Comparison of ENCODE assay signal across 14 cellular contexts in genomic region chr5:6279607-6280006, GRCh38.
"Had no signal": no experiment of that assay in that cellular context is flagged by ENCODE, and none has a peak within 500 bp of the region (broad histone marks: within the 10 kb centered on the region; RNA-seq: fewer than 3 reads in every experiment).

No MANE protein-coding gene starts in this region.

- ATAC-seq: activated naive CD8-positive, alpha-beta T cell treated with anti-CD3 and anti-CD28 coated beads, Interleukin-2, amount 50 U/mL, for 24 hours; activated T-helper 17 cell treated with anti-CD3 and anti-CD28 coated beads, Interleukin-2, amount 50 U/mL, for 72 hours; gastrocnemius medialis; naive thymus-derived CD8-positive, alpha-beta T cell; right cardiac atrium; stimulated activated naive CD8-positive, alpha-beta T cell treated with anti-CD3 and anti-CD28 coated beads, Interleukin-15, amount 100 ng/mL, for 72 hours had no signal

- DNase-seq: activated CD4-positive, alpha-beta T cell treated with anti-CD3 and anti-CD28 coated beads, Interleukin-2, amount 50 U/mL, for 1 hour; activated naive CD4-positive, alpha-beta T cell treated with anti-CD3 and anti-CD28 coated beads for 36 hours; activated naive CD8-positive, alpha-beta T cell treated with anti-CD3 and anti-CD28 coated beads, Interleukin-2, amount 50 U/mL, for 24 hours; dermis blood vessel endothelial cell; gastrocnemius medialis; kidney; left ventricle myocardium inferior; naive thymus-derived CD8-positive, alpha-beta T cell; right cardiac atrium; spleen; stimulated activated naive CD8-positive, alpha-beta T cell treated with anti-CD3 and anti-CD28 coated beads, Interleukin-15, amount 100 ng/mL, for 72 hours; SW 1271 had no signal

- H3K4me3 Mint-ChIP-seq: activated naive CD4-positive, alpha-beta T cell treated with anti-CD3 and anti-CD28 coated beads for 36 hours; activated naive CD8-positive, alpha-beta T cell treated with anti-CD3 and anti-CD28 coated beads, Interleukin-2, amount 50 U/mL, for 24 hours; activated T-helper 17 cell treated with anti-CD3 and anti-CD28 coated beads, Interleukin-2, amount 50 U/mL, for 72 hours; memory B cell; naive thymus-derived CD8-positive, alpha-beta T cell; stimulated activated naive CD8-positive, alpha-beta T cell treated with anti-CD3 and anti-CD28 coated beads, Interleukin-15, amount 100 ng/mL, for 72 hours had no signal

- H3K9me3 Mint-ChIP-seq: activated naive CD4-positive, alpha-beta T cell treated with anti-CD3 and anti-CD28 coated beads for 36 hours; activated naive CD8-positive, alpha-beta T cell treated with anti-CD3 and anti-CD28 coated beads, Interleukin-2, amount 50 U/mL, for 24 hours; activated T-helper 17 cell treated with anti-CD3 and anti-CD28 coated beads, Interleukin-2, amount 50 U/mL, for 72 hours; memory B cell; stimulated activated naive CD8-positive, alpha-beta T cell treated with anti-CD3 and anti-CD28 coated beads, Interleukin-15, amount 100 ng/mL, for 72 hours had no signal

- H3K27ac Mint-ChIP-seq: activated naive CD4-positive, alpha-beta T cell treated with anti-CD3 and anti-CD28 coated beads for 36 hours; activated naive CD8-positive, alpha-beta T cell treated with anti-CD3 and anti-CD28 coated beads, Interleukin-2, amount 50 U/mL, for 24 hours; activated T-helper 17 cell treated with anti-CD3 and anti-CD28 coated beads, Interleukin-2, amount 50 U/mL, for 72 hours; memory B cell; naive thymus-derived CD8-positive, alpha-beta T cell; stimulated activated naive CD8-positive, alpha-beta T cell treated with anti-CD3 and anti-CD28 coated beads, Interleukin-15, amount 100 ng/mL, for 72 hours had no signal

- H3K4me1 Mint-ChIP-seq: activated T-helper 17 cell treated with anti-CD3 and anti-CD28 coated beads, Interleukin-2, amount 50 U/mL, for 72 hours; memory B cell had no signal
